20 cellular contexts compared by ENCODE assay signal in the genomic region with DNA sequence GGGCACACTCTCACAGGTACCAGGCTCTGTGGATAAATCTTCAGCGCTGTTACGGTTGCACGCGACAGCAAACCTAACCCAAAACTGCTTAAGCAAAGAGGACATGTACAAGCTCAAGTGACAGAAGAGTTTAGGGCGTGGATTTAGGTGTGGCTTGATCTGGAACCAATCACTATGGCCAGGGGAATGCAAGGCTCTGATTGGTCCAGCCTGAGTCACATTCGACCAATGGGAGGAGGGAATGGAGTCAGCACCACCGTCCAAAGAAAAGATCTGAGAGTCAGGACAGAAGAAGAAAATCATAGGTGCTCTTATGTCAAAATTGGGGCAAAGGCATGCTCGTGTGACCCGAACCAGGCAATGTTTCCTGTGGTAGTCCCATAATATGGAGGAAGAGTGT.
A peak's percentile ranks its signal among the peaks of the same experiment; 100 is the strongest.
DNase-seq lines count a peak whose midpoint lies in the region; ATAC-seq, FAIRE-seq and TF ChIP-seq lines count a peak whose summit lies in the region.
"Had no signal": no experiment of that assay in that cellular context is flagged by ENCODE, and none has a peak within 500 bp of the region (broad histone marks: within the 10 kb centered on the region; RNA-seq: fewer than 3 reads in every experiment).

No MANE protein-coding gene starts in this region.

- H3K27ac ChIP-seq in K562 (ENCODE audit: extremely low read depth, low read depth, low read length) (no peak overlapping the region), testis (no peak overlapping the region)
- H3K27ac ChIP-seq: Peyer's patch had no signal

- H3K9me3 ChIP-seq in K562 (replicated peaks; ENCODE audit: control insufficient read depth, insufficient read depth, low read depth, low read length): no peaks in the 10 kb centered on the region
- no peaks in the 10 kb centered on the region for H3K9me3 ChIP-seq in testis
- H3K9me3 ChIP-seq: MG63, Peyer's patch had no signal

- no peaks in the 10 kb centered on the region for H3K27me3 ChIP-seq in K562 (ENCODE audit: control insufficient read depth in 2 of 2, insufficient read depth in 2 of 2, low read length in 2 of 2)
- no peaks in the 10 kb centered on the region for H3K27me3 ChIP-seq in testis
- H3K27me3 ChIP-seq: MG63, Peyer's patch had no signal

- CTCF ChIA-PET in K562 (lab: Yijun Ruan, JAX; ENCODE audit: low intra/inter-chr PET ratio): no interaction called here

- DNase-seq in ELF-1 (ENCODE audit: low read depth, low spot score): peak; percentile 3
- peak; percentile 61 for DNase-seq in NAMALWA (ENCODE audit: low spot score)
- DNase-seq in K562 (ENCODE audit: extremely low read depth in 1 of 4, low spot score in 3 of 4): peak; percentile 15 to 45 (median 41)
- peak; percentile 52 for DNase-seq in testis
- no peak for DNase-seq in stimulated activated naive CD4-positive, alpha-beta T cell (lab: John Stamatoyannopoulos, UW)
- no peak for DNase-seq in T-helper 1 cell
- DNase-seq: C1 segment of cervical spinal cord, DMS153, HCEC 1CT, KG1, MG63, NCI-H1417, NCI-H1930, NCI-H2171, NCI-H82, Peyer's patch, SHP77 had no signal

- ATAC-seq in K562 (peak; percentile 90), HG02571 (IDR thresholded peaks at IDR 0.05; ENCODE audit: unreplicated experiment) (no peak)

- H3K9ac ChIP-seq in K562 (ENCODE audit: insufficient read depth in 1 of 2, low read depth in 2 of 2, low read length in 2 of 2): no peak overlapping the region

- BruUV-seq in K562 (replicated peaks; lab: Mats Ljungman, UMichigan): no TSS peak

- no peak overlapping the region for H2AFZ ChIP-seq in K562 (ENCODE audit: low read depth, low read length)

- no peak for TF ChIP-seq RAD21 in K562 (CRISPR knock-in tag; conservative IDR thresholded peaks at IDR 0.05 in 1 of 2, IDR thresholded peaks at IDR 0.05 in 1 of 2)

- no peaks in the 10 kb centered on the region for H4K20me1 ChIP-seq in K562 (replicated peaks; ENCODE audit: control insufficient read depth, insufficient read depth, low read length)

- H3K9me1 ChIP-seq in K562 (ENCODE audit: control insufficient read depth, insufficient read depth, low read length): no peaks in the 10 kb centered on the region

- no peak overlapping the region for H3K4me2 ChIP-seq in K562 (ENCODE audit: insufficient read depth, low read length)

- 11% methylated on average over 8 of the region's 9 CpGs for WGBS in K562 (ENCODE audit: insufficient coverage, low coverage, missing lambda C conversion rate)
- 57 to 71% methylated on average over 9 of the region's 9 CpGs for WGBS in testis, 2 donors

- no peak overlapping the region for H3K4me3 ChIP-seq in K562
- no peak overlapping the region for H3K4me3 ChIP-seq in testis
- H3K4me3 ChIP-seq: MG63, Peyer's patch had no signal

- TF ChIP-seq CTCF in K562 (IDR thresholded peaks at IDR 0.05 in 2 of 3, conservative IDR thresholded peaks at IDR 0.05 in 1 of 3; ENCODE audit: insufficient read depth in 2 of 3, low read depth in 1 of 3, low read length in 3 of 3) (no peak), testis (IDR thresholded peaks at IDR 0.05) (no peak)

- POLR2A ChIA-PET in K562 (lab: Yijun Ruan, JAX): no interaction called here

- TF ChIP-seq POLR2A in K562 (conservative IDR thresholded peaks at IDR 0.05) (no peak), testis (IDR thresholded peaks at IDR 0.05) (no peak)

- no peak for TF ChIP-seq EP300 in K562 (IDR thresholded peaks at IDR 0.05; ENCODE audit: low read length)

- H3K4me1 ChIP-seq in K562 (replicated peaks in 1 of 2; ENCODE audit: control insufficient read depth in 2 of 2, insufficient read depth in 2 of 2, low read length in 2 of 2) (no peaks in the 10 kb centered on the region), testis (no peaks in the 10 kb centered on the region)
- H3K4me1 ChIP-seq: Peyer's patch had no signal

- FAIRE-seq in K562 (lab: Jason Lieb, UNC): peak; percentile 60
- FAIRE-seq: GM12892, GM19239 had no signal

- in situ Hi-C loops in K562 (cut with MboI): no loop called here

- intact Hi-C loops in K562 (cut with micrococcal nuclease) (no loop called here), testis (cut with DNase I; ENCODE audit: low total_unique reads) (no loop called here)

- no peaks in the 10 kb centered on the region for H3K36me3 ChIP-seq in K562 (ENCODE audit: control insufficient read depth, insufficient read depth, low read length)
- H3K36me3 ChIP-seq in testis (ENCODE audit: low read depth, missing control alignments): no peaks in the 10 kb centered on the region
- H3K36me3 ChIP-seq: MG63, Peyer's patch had no signal

- no peaks in the 10 kb centered on the region for H3K79me2 ChIP-seq in K562 (ENCODE audit: control insufficient read depth, insufficient read depth, low read length)

TF ChIP-seq in K562, 482 proteins besides CTCF, POLR2A, EP300 and RAD21:
- TF ChIP-seq NFYB (IDR thresholded peaks at IDR 0.05; ENCODE audit: extremely low read depth, insufficient read length) (peak; percentile 3), CBX2 (IDR thresholded peaks at IDR 0.05; ENCODE audit: insufficient read depth, low read length, poor library complexity, severe bottlenecking) (no peak)
TF ChIP-seq in K562: peak in this region for 1.

Comparison
In these comparisons a context has a peak if more than half of its experiments do, and no peak if none do; other contexts are left out.
1. DNase-seq: peak in ELF-1 (single experiment), NAMALWA (single experiment), K562 (4 of 4) and testis (single experiment); none in stimulated activated naive CD4-positive, alpha-beta T cell (0 of 6) and T-helper 1 cell (0 of 5).